ENCODE assay signal across 1 cellular context in genomic region chr6:154614101-154614500, GRCh38.
TF ChIP-seq lines count a peak whose summit lies in the region.

No MANE protein-coding gene starts in this region.

TF ChIP-seq in IMR-90, 13 proteins besides CTCF, POLR2A, EP300 and RAD21 (continued from another document):
- no peak for TF ChIP-seq USF2 (IDR thresholded peaks at IDR 0.05; ENCODE audit: low read depth, low read length)
- no peak for TF ChIP-seq MAZ (IDR thresholded peaks at IDR 0.05; ENCODE audit: borderline replicate concordance, low read depth, low read length)
- TF ChIP-seq NFE2L2 (IDR thresholded peaks at IDR 0.05; ENCODE audit: low read depth, low read length): no peak
- no peak for TF ChIP-seq CEBPB (IDR thresholded peaks at IDR 0.05; ENCODE audit: low read depth, low read length)
- no peak for TF ChIP-seq MXI1 (IDR thresholded peaks at IDR 0.05; ENCODE audit: borderline replicate concordance, low read depth, low read length)
- TF ChIP-seq RCOR1 (IDR thresholded peaks at IDR 0.05; ENCODE audit: insufficient replicate concordance, low read length): no peak
- TF ChIP-seq ELK1 (IDR thresholded peaks at IDR 0.05; ENCODE audit: borderline replicate concordance, low read depth, low read length): no peak
- no peak for TF ChIP-seq FOS (IDR thresholded peaks at IDR 0.05; ENCODE audit: low read depth, low read length)
- no peak for TF ChIP-seq CHD1 (IDR thresholded peaks at IDR 0.05; ENCODE audit: low read depth, low read length)
